Comparison of ENCODE assay signal across 16 cellular contexts in the genomic region with DNA sequence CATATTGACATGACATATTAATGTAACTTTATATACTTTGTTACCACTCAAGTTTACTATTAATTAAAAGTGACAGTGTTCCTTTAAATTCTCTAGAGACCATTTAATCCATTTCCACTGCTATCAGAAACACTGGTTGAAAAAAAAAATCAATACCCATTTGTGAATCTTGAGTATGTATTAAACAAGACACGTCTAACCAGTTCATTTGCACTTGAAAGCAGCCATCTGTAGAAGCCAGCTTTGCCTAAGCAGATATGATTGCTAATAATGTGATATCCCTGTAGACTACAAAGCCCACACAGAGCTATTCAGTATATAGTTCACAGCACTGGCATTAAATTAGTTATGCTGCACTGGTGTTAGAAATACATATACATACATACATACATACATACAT.
A peak's percentile ranks its signal among the peaks of the same experiment; 100 is the strongest.
DNase-seq lines count a peak whose midpoint lies in the region; ATAC-seq, FAIRE-seq and TF ChIP-seq lines count a peak whose summit lies in the region.
"Had no signal": no experiment of that assay in that cellular context is flagged by ENCODE, and none has a peak within 500 bp of the region (broad histone marks: within the 10 kb centered on the region; RNA-seq: fewer than 3 reads in every experiment).

No MANE protein-coding gene starts in this region.

- DNase-seq in DMS79 (lab: John Stamatoyannopoulos, UW) = peak; percentile 64
- peak; percentile 5 for DNase-seq in NCI-H1105 (lab: John Stamatoyannopoulos, UW)
- peak; percentile 46 for DNase-seq in NCI-H2171 treated with DMSO at 0.1 percent for 48 hours (lab: John Stamatoyannopoulos, UW)
- peak; percentile 1 for DNase-seq in NCI-H774 (lab: John Stamatoyannopoulos, UW)
- DNase-seq in kidney = no peak
- no peak for DNase-seq in SJCRH30
- DNase-seq: Calu3; CD4-positive, alpha-beta T cell; EL; GM23248; NCI-H2081; NCI-H69; SHP77 treated with DMSO at 0.1 percent for 48 hours; T-helper 2 cell had no signal

- intact Hi-C loops in kidney (cut with DNase I) = no loop called here

- H3K36me3 ChIP-seq in kidney (ENCODE audit: control insufficient read depth in 1 of 2, insufficient read depth in 2 of 2, low read length in 2 of 2) = no peaks in the 10 kb centered on the region
- peaks cover 11% of the 10 kb centered on the region; the same call in 1 of the 2 replicates for H3K36me3 ChIP-seq in SJCRH30

- FAIRE-seq in kidney (lab: Jason Lieb, UNC) = no peak
- FAIRE-seq: GM19239 had no signal

- no peaks in the 10 kb centered on the region for H3K4me1 ChIP-seq in kidney (ENCODE audit: control insufficient read depth in 1 of 2, insufficient read depth in 1 of 2, low read depth in 1 of 2, low read length in 2 of 2)
- H3K4me1 ChIP-seq in SJCRH30 = no peaks in the 10 kb centered on the region

- no peak overlapping the region for H3K9ac ChIP-seq in kidney (ENCODE audit: low read length in 2 of 2)
- H3K9ac ChIP-seq: GM23248 had no signal

- H3K27ac ChIP-seq in kidney (ENCODE audit: low read depth in 2 of 2, low read length in 2 of 2) (no peak overlapping the region), SJCRH30 (no peak overlapping the region)
- H3K27ac ChIP-seq: GM23248 had no signal

- H3K4me3 ChIP-seq in kidney (ENCODE audit: low read length in 2 of 2) (no peak overlapping the region), SJCRH30 (no peak overlapping the region)
- H3K4me3 ChIP-seq: GM23248 had no signal

- ATAC-seq in GM18873 (IDR thresholded peaks at IDR 0.05; ENCODE audit: low FRiP score, unreplicated experiment) = no peak

- H3K9me3 ChIP-seq in kidney (ENCODE audit: control insufficient read depth in 1 of 2, low read length in 2 of 2) (no peaks in the 10 kb centered on the region), SJCRH30 (replicated peaks) (no peaks in the 10 kb centered on the region)

- no peaks in the 10 kb centered on the region for H3K27me3 ChIP-seq in SJCRH30

- no peak for TF ChIP-seq CTCF in kidney (IDR thresholded peaks at IDR 0.05; ENCODE audit: borderline replicate concordance, extremely low read depth, insufficient read depth)

Comparison
In these comparisons a context has a peak if more than half of its experiments do, and no peak if none do; other contexts are left out.
1. DNase-seq: peak in DMS79 (single experiment), NCI-H1105 (single experiment), NCI-H2171 treated with DMSO at 0.1 percent for 48 hours (single experiment) and NCI-H774 (single experiment); none in kidney (single experiment) and SJCRH30 (0 of 2).